In genomic region chr10:119725550-119726290, GRCh38 we compare ENCODE assay signal across 8 cellular contexts. TPM values are rescaled to one million over a fixed set of nuclear protein-coding genes. Genes with fewer than 3 reads are reported as not detected.
DNase-seq lines count a peak whose midpoint lies in the region; ATAC-seq, FAIRE-seq and TF ChIP-seq lines count a peak whose summit lies in the region.

Gene INPP5F, plus strand, starts transcription at chr10:119726050. Its CDS starts 213 bp downstream, at chr10:119726263.

- peaks cover 37% of the 10 kb centered on the region for H3K79me2 ChIP-seq in HepG2 (ENCODE audit: insufficient read depth, low read length)

- WGBS in HepG2 (ENCODE audit: low lambda C conversion rate): under 1% methylated on average over 41 of the region's 84 CpGs

- TF ChIP-seq POLR2A in HepG2 (IDR thresholded peaks at IDR 0.05; ENCODE audit: insufficient read depth in 1 of 2, low read depth in 2 of 2, low read length in 2 of 2): peak in 1 of 2 experiments; percentile 87; a peak in 2 of 4 replicates

- intact Hi-C loops in dendritic cell treated with granulocyte-macrophage colony-stimulating factor and Interleukin-4, amounts not matched to agents 40 ng/mL and 50 ng/mL, for 4 days (cut with micrococcal nuclease): loop anchor here (1.0 to 2.0 kb wide), 3 partner anchors 21 to 129 kb away; partner anchors contain the start of gene TIAL1
- intact Hi-C loops in HepG2 (cut with micrococcal nuclease; ENCODE audit: unreplicated experiment): loop anchor here (2.0 to 10.0 kb wide), 2 partner anchors 39 to 131 kb away; partner anchors contain the start of gene TIAL1

- peaks cover 0 to 34% (median 6%) of the 10 kb centered on the region in 11 experiments; a peak in 6 of 22 replicates for H4K20me1 ChIP-seq in BLaER1 treated with 17β-estradiol and CSF1 and Interleukin-3, amounts not matched to agents 10 nM and 100 nM
- H4K20me1 ChIP-seq in HepG2 (ENCODE audit: insufficient read depth, low read length): no peaks in the 10 kb centered on the region

- H3K9ac ChIP-seq in BLaER1 treated with 17β-estradiol and CSF1 and Interleukin-3, amounts not matched to agents 10 nM and 100 nM: peak within 1 kb of the TSS; percentile 89 to 96 (median 92)
- peak within 1 kb of the TSS; percentile 89 for H3K9ac ChIP-seq in HepG2 (ENCODE audit: insufficient read depth, low read depth, low read length)

- peaks cover 0 to 12% (median 6%) of the 10 kb centered on the region in 11 experiments; a peak in 17 of 22 replicates for H3K9me3 ChIP-seq in BLaER1 treated with 17β-estradiol and CSF1 and Interleukin-3, amounts not matched to agents 10 nM and 100 nM (replicated peaks in 1 of 11)
- H3K9me3 ChIP-seq in HepG2 (ENCODE audit: low read length): no peaks in the 10 kb centered on the region

- peak; percentile 82 for ATAC-seq in GM19351 (IDR thresholded peaks at IDR 0.05; ENCODE audit: unreplicated experiment)
- ATAC-seq in HG03521 (IDR thresholded peaks at IDR 0.05; ENCODE audit: unreplicated experiment): peak; percentile 86
- peak; percentile 88 for ATAC-seq in HepG2

- peak within 1 kb of the TSS; percentile 97 for H3K27ac Mint-ChIP-seq in dendritic cell treated with granulocyte-macrophage colony-stimulating factor and Interleukin-4, amounts not matched to agents 40 ng/mL and 50 ng/mL, for 4 days

- no peaks in the 10 kb centered on the region for H3K27me3 Mint-ChIP-seq in dendritic cell treated with granulocyte-macrophage colony-stimulating factor and Interleukin-4, amounts not matched to agents 40 ng/mL and 50 ng/mL, for 4 days

- no peak for FAIRE-seq in HepG2 (lab: Jason Lieb, UNC)

- DNase-seq in NCI-H69 (lab: John Stamatoyannopoulos, UW): peak; percentile 97
- peak; percentile 99 for DNase-seq in activated CD4-positive, alpha-beta T cell treated with anti-CD3 and anti-CD28 coated beads, Interleukin-2, amount 50 U/mL, for 24 hours (ENCODE audit: low read depth in 1 of 2, low spot score in 1 of 2)
- peak; percentile 95 for DNase-seq in HepG2 (ENCODE audit: low spot score)
- DNase-seq in stimulated activated CD4-positive, alpha-beta T cell treated with anti-CD3 and anti-CD28 coated beads, Interleukin-4, amount 100 ng/mL, for 1 hour: peak; percentile 100

- no peak within 1 kb of the TSS for H2AFZ ChIP-seq in HepG2 (ENCODE audit: low read length)

- TF ChIP-seq CTCF in HepG2 (CRISPR knock-in tag; IDR thresholded peaks at IDR 0.05): peak; percentile 30

- peak within 1 kb of the TSS; percentile 89 to 98 (median 96) for H3K4me2 ChIP-seq in BLaER1 treated with 17β-estradiol and CSF1 and Interleukin-3, amounts not matched to agents 10 nM and 100 nM
- H3K4me2 ChIP-seq in HepG2 (ENCODE audit: low read depth, low read length): peak within 1 kb of the TSS; percentile 95

- in situ Hi-C loops in HepG2 (cut with HindIII; ENCODE audit: extremely low pct_ligation_motif_present, low pct_unique_long_range_greater_than_20kb): no loop called here

- no TSS peak for BruUV-seq in HepG2 (replicated peaks; lab: Mats Ljungman, UMichigan)

- peaks cover 7 to 13% (median 10%) of the 10 kb centered on the region in 11 experiments; a peak in 14 of 22 replicates for H3K36me3 ChIP-seq in BLaER1 treated with 17β-estradiol and CSF1 and Interleukin-3, amounts not matched to agents 10 nM and 100 nM
- H3K36me3 ChIP-seq in HepG2 (replicated peaks in 1 of 2; ENCODE audit: control insufficient read depth in 1 of 2, insufficient read depth in 2 of 2, low read length in 2 of 2): no peaks in the 10 kb centered on the region

- peaks cover 36% of the 10 kb centered on the region for H3K4me1 Mint-ChIP-seq in dendritic cell treated with granulocyte-macrophage colony-stimulating factor and Interleukin-4, amounts not matched to agents 40 ng/mL and 50 ng/mL, for 4 days (ENCODE audit: low read depth)

- H3K4me1 ChIP-seq in BLaER1 treated with 17β-estradiol and CSF1 and Interleukin-3, amounts not matched to agents 10 nM and 100 nM: peaks cover 46 to 58% (median 49%) of the 10 kb centered on the region in 10 experiments
- peaks cover 50% of the 10 kb centered on the region for H3K4me1 ChIP-seq in HepG2 (ENCODE audit: insufficient read depth, low read length)

- TF ChIP-seq RAD21 in HepG2 (CRISPR knock-in tag; IDR thresholded peaks at IDR 0.05): peak; percentile 57

- CTCF ChIA-PET in HepG2 (lab: Yijun Ruan, JAX; ENCODE audit: low intra/inter-chr PET ratio, low total read pairs): interaction anchor here (0.9 kb wide), 1 partner anchor 25 kb away, joined by 3 read pairs; no protein-coding TSS in a partner anchor

- peak within 1 kb of the TSS; percentile 79 to 95 (median 90) for H3K4me3 ChIP-seq in BLaER1 treated with 17β-estradiol and CSF1 and Interleukin-3, amounts not matched to agents 10 nM and 100 nM
- peak within 1 kb of the TSS; percentile 86 to 97 (median 88) for H3K4me3 ChIP-seq in HepG2 (replicated peaks in 1 of 3; ENCODE audit: insufficient read depth in 1 of 3, low read depth in 2 of 3, low read length in 3 of 3)

- H3K27ac ChIP-seq in BLaER1 treated with 17β-estradiol and CSF1 and Interleukin-3, amounts not matched to agents 10 nM and 100 nM: peak within 1 kb of the TSS; percentile 93 to 99 (median 96)
- H3K27ac ChIP-seq in HepG2 (ENCODE audit: extremely low read length, insufficient read depth, low read length): peak within 1 kb of the TSS; percentile 95

- H3K36me3 Mint-ChIP-seq in dendritic cell treated with granulocyte-macrophage colony-stimulating factor and Interleukin-4, amounts not matched to agents 40 ng/mL and 50 ng/mL, for 4 days (ENCODE audit: low read depth): no peaks in the 10 kb centered on the region

- peak within 1 kb of the TSS; percentile 71 for H3K4me3 Mint-ChIP-seq in dendritic cell treated with granulocyte-macrophage colony-stimulating factor and Interleukin-4, amounts not matched to agents 40 ng/mL and 50 ng/mL, for 4 days

- H3K27me3 ChIP-seq in BLaER1 treated with 17β-estradiol and CSF1 and Interleukin-3, amounts not matched to agents 10 nM and 100 nM: no peaks in the 10 kb centered on the region
- H3K27me3 ChIP-seq in HepG2 (ENCODE audit: control insufficient read depth in 1 of 2, insufficient read depth in 2 of 2, low read length in 2 of 2): no peaks in the 10 kb centered on the region; a peak in 1 of 5 replicates

- TF ChIP-seq EP300 in HepG2 (IDR thresholded peaks at IDR 0.05; ENCODE audit: low read depth in 2 of 2, low read length in 2 of 2): peak in 1 of 2 experiments; percentile 12; a peak in 1 of 4 replicates
- 0 out of 2 replicates have a peak, but pooled peaks have one; percentile 17 for TF ChIP-seq EP300 in HepG2 (CRISPR knock-in tag; IDR thresholded peaks at IDR 0.05; ENCODE audit: borderline replicate concordance)

- POLR2A ChIA-PET in HepG2 (lab: Yijun Ruan, JAX): interaction anchor here (0.7 to 3.4 kb wide), 24 partner anchors 9 to 170 kb away, joined by 3 to 30 read pairs (median 4); partner anchors contain the start of genes BAG3, MCMBP and SEC23IP

- H3K9me3 Mint-ChIP-seq in dendritic cell treated with granulocyte-macrophage colony-stimulating factor and Interleukin-4, amounts not matched to agents 40 ng/mL and 50 ng/mL, for 4 days: no peaks in the 10 kb centered on the region

TF ChIP-seq in HepG2, 621 proteins besides CTCF, POLR2A, EP300 and RAD21 (continues in another document):
- TF ChIP-seq PAWR (CRISPR knock-in tag; IDR thresholded peaks at IDR 0.05; ENCODE audit: borderline replicate concordance) (no peak), ZNF75D (CRISPR knock-in tag; IDR thresholded peaks at IDR 0.05; ENCODE audit: borderline replicate concordance) (no peak), ZNF839 (CRISPR knock-in tag; IDR thresholded peaks at IDR 0.05; ENCODE audit: borderline replicate concordance) (no peak), SMAD1 (CRISPR knock-in tag; IDR thresholded peaks at IDR 0.05; ENCODE audit: borderline replicate concordance, low read depth) (no peak; the same call in 1 of the 2 replicates), EHMT2 (IDR thresholded peaks at IDR 0.05; ENCODE audit: borderline replicate concordance, low read depth, low read length) (no peak), NR0B2 (CRISPR knock-in tag; IDR thresholded peaks at IDR 0.05) (no peak), ERF (CRISPR knock-in tag; IDR thresholded peaks at IDR 0.05) (no peak), ZSCAN30 (CRISPR knock-in tag; IDR thresholded peaks at IDR 0.05) (no peak), WIZ (CRISPR knock-in tag; IDR thresholded peaks at IDR 0.05) (no peak; the same call in 1 of the 2 replicates), SUZ12 (IDR thresholded peaks at IDR 0.05; ENCODE audit: low read depth, low read length) (no peak), PAX8 (CRISPR knock-in tag; IDR thresholded peaks at IDR 0.05; ENCODE audit: borderline replicate concordance) (no peak), KDM5B (CRISPR knock-in tag; IDR thresholded peaks at IDR 0.05; ENCODE audit: borderline replicate concordance) (peak; percentile 92; the same call in 1 of the 2 replicates)

RNA-seq across cellular contexts. Expression of gene INPP5F, which starts in this region (rescaled TPM):
- total RNA-seq in HepG2 (2016; rRNA removed; fragmentation: Illumina TruSeq; extraction: Trizol): 15.7 and 16.4 TPM in 2 replicates
- total RNA-seq in HepG2 (2016; cell fraction: cytosol; rRNA removed; fragmentation: Illumina TruSeq; extraction: Trizol; ENCODE audit: low read depth): 6.4 and 8.2 TPM in 2 replicates
- 12.7 and 14.4 TPM in 2 replicates for total RNA-seq in HepG2 (2016; cell fraction: insoluble cytoplasmic fraction; rRNA removed; fragmentation: Illumina TruSeq; extraction: Trizol)
- total RNA-seq in HepG2 (2016; cell fraction: membrane; rRNA removed; fragmentation: Illumina TruSeq; extraction: Trizol): 9.4 and 10.3 TPM in 2 replicates
- 12.4 and 17.6 TPM in 2 replicates for total RNA-seq in HepG2 (2016; cell fraction: nucleus; rRNA removed; fragmentation: Illumina TruSeq; extraction: Trizol)
- 8.3 and 12.5 TPM in 2 replicates for polyA plus RNA-seq in HepG2 (2011; rRNA removed)
- polyA plus RNA-seq in HepG2 (2011; cell fraction: cytosol; rRNA removed): 4.7 and 6.3 TPM in 2 replicates
- polyA plus RNA-seq in HepG2 (2011; cell fraction: nucleus; rRNA removed): 9.8 and 21.4 TPM in 2 replicates
- 6.9 and 9.3 TPM in 2 replicates for polyA plus RNA-seq in HepG2 (2012)
- 5.5 and 6.2 TPM in 2 replicates for polyA plus RNA-seq in HepG2 (2016; cell fraction: cytosol; fragmentation: Illumina TruSeq; extraction: Trizol; ENCODE audit: low read depth)
- 11.3 and 11.4 TPM in 2 replicates for polyA plus RNA-seq in HepG2 (2016; cell fraction: insoluble cytoplasmic fraction; fragmentation: Illumina TruSeq; extraction: Trizol; ENCODE audit: low read depth)
- polyA plus RNA-seq in HepG2 (2016; cell fraction: membrane; fragmentation: Illumina TruSeq; extraction: Trizol; ENCODE audit: low read depth): 5.7 and 6.9 TPM in 2 replicates
- 19.7 and 20.7 TPM in 2 replicates for polyA plus RNA-seq in HepG2 (2016; cell fraction: nucleus; fragmentation: Illumina TruSeq; extraction: Trizol; ENCODE audit: insufficient read depth, low read depth)
- polyA minus RNA-seq in HepG2 (2011; rRNA and poly(A)+ RNA removed; ENCODE audit: low replicate concordance): 2.8 and 7.9 TPM in 2 replicates
- polyA minus RNA-seq in HepG2 (2011; cell fraction: cytosol; rRNA and poly(A)+ RNA removed): 6.2 and 10.6 TPM in 2 replicates
- polyA minus RNA-seq in HepG2 (2011; cell fraction: nucleus; rRNA and poly(A)+ RNA removed): 36.3 and 40.2 TPM in 2 replicates

Comparison
In these comparisons a context has a peak if more than half of its experiments do, and no peak if none do; other contexts are left out.
1. Peak in every context shown above with its lines: DNase-seq, ATAC-seq, H3K4me3 ChIP-seq and H3K27ac ChIP-seq.